ENCODE assay signal across 2 cellular contexts in the genomic region with DNA sequence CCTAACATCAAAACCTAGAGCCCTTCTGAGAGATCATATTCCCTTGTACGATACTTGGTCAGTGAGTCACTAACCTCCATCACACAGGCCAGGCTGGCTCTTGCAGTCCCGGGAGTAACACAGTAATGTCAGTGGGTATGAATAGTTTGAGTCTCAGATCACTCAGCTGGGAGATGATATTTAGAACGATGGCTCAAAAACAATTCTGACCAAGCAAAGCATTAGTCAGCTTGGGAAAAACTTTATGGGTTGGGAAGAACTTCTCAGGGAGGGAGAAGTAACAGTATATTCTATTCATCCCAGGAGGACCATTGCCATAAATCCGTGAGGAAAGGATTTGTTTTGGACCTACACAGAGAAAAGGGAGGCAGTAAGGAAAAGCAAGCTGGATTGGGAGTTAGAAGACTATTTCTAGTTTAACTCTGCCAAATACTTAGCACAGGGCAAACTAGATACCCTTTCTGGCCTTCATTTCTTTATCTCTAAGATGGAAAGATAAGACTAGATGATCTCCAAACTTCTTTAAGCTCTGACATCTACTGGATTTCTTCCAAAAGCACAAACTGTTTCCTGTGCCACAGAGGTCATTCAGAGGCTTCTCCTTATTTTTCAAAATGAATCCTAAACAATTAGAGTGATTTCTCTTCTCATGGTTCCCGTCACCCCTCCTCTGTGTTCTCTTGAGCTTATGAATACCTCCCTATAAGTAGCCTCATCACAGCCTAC.
TF ChIP-seq lines count a peak whose summit lies in the region.

No MANE protein-coding gene starts in this region.

TF ChIP-seq in liver, 16 proteins besides CTCF, POLR2A, EP300 and RAD21 (continued from another document):
- TF ChIP-seq NR2F2 (IDR thresholded peaks at IDR 0.05) = peak; percentile 61
TF ChIP-seq in liver: peak in this region for 2.

TF ChIP-seq in HepG2, 621 proteins besides CTCF, POLR2A, EP300 and RAD21 (continued from another document):
- TF ChIP-seq, protein P1, sequence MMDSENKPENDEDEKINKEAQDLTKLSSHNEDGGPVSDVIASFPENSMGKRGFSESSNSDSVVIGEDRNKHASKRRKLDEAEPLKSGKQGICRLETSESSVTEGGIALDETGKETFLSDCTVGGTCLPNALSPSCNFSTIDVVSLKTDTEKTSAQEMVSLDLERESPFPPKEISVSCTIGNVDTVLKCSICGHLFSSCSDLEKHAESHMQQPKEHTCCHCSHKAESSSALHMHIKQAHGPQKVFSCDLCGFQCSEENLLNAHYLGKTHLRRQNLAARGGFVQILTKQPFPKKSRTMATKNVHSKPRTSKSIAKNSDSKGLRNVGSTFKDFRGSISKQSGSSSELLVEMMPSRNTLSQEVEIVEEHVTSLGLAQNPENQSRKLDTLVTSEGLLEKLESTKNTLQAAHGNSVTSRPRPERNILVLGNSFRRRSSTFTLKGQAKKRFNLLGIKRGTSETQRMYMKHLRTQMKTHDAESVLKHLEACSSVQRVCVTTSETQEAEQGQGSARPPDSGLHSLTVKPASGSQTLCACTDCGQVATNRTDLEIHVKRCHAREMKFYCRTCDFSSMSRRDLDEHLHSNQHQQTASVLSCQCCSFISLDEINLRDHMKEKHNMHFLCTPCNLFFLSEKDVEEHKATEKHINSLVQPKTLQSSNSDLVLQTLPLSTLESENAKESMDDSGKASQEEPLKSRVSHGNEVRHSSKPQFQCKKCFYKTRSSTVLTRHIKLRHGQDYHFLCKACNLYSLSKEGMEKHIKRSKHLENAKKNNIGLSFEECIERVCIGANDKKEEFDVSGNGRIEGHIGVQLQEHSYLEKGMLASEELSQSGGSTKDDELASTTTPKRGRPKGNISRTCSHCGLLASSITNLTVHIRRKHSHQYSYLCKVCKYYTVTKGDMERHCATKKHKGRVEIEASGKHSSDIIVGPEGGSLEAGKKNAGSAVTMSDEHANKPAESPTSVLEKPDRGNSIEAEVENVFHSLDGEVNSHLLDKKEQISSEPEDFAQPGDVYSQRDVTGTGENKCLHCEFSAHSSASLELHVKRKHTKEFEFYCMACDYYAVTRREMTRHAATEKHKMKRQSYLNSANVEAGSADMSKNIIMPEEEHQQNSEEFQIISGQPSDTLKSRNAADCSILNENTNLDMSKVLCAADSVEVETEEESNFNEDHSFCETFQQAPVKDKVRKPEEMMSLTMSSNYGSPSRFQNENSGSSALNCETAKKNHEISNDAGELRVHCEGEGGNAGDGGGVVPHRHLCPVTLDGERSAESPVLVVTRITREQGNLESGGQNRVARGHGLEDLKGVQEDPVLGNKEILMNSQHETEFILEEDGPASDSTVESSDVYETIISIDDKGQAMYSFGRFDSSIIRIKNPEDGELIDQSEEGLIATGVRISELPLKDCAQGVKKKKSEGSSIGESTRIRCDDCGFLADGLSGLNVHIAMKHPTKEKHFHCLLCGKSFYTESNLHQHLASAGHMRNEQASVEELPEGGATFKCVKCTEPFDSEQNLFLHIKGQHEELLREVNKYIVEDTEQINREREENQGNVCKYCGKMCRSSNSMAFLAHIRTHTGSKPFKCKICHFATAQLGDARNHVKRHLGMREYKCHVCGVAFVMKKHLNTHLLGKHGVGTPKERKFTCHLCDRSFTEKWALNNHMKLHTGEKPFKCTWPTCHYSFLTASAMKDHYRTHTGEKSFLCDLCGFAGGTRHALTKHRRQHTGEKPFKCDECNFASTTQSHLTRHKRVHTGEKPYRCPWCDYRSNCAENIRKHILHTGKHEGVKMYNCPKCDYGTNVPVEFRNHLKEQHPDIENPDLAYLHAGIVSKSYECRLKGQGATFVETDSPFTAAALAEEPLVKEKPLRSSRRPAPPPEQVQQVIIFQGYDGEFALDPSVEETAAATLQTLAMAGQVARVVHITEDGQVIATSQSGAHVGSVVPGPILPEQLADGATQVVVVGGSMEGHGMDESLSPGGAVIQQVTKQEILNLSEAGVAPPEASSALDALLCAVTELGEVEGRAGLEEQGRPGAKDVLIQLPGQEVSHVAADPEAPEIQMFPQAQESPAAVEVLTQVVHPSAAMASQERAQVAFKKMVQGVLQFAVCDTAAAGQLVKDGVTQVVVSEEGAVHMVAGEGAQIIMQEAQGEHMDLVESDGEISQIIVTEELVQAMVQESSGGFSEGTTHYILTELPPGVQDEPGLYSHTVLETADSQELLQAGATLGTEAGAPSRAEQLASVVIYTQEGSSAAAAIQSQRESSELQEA (CRISPR knock-in tag; IDR thresholded peaks at IDR 0.05; ENCODE audit: not compliant biosample characterization) = no peak
- TF ChIP-seq KLF11 (CRISPR knock-in tag; IDR thresholded peaks at IDR 0.05) (no peak), ZSCAN29 (CRISPR knock-in tag; conservative IDR thresholded peaks at IDR 0.05) (no peak), ERF (CRISPR knock-in tag; IDR thresholded peaks at IDR 0.05) (no peak), SALL2 (CRISPR knock-in tag; IDR thresholded peaks at IDR 0.05) (no peak), HNRNPUL1 (IDR thresholded peaks at IDR 0.05; ENCODE audit: low read depth, low read length) (no peak), ZNF567 (CRISPR knock-in tag; IDR thresholded peaks at IDR 0.05; ENCODE audit: borderline replicate concordance) (no peak)
- TF ChIP-seq, protein P2, sequence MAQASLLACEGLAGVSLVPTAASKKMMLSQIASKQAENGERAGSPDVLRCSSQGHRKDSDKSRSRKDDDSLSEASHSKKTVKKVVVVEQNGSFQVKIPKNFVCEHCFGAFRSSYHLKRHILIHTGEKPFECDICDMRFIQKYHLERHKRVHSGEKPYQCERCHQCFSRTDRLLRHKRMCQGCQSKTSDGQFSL (CRISPR knock-in tag; IDR thresholded peaks at IDR 0.05) = no peak
- TF ChIP-seq, protein P3, sequence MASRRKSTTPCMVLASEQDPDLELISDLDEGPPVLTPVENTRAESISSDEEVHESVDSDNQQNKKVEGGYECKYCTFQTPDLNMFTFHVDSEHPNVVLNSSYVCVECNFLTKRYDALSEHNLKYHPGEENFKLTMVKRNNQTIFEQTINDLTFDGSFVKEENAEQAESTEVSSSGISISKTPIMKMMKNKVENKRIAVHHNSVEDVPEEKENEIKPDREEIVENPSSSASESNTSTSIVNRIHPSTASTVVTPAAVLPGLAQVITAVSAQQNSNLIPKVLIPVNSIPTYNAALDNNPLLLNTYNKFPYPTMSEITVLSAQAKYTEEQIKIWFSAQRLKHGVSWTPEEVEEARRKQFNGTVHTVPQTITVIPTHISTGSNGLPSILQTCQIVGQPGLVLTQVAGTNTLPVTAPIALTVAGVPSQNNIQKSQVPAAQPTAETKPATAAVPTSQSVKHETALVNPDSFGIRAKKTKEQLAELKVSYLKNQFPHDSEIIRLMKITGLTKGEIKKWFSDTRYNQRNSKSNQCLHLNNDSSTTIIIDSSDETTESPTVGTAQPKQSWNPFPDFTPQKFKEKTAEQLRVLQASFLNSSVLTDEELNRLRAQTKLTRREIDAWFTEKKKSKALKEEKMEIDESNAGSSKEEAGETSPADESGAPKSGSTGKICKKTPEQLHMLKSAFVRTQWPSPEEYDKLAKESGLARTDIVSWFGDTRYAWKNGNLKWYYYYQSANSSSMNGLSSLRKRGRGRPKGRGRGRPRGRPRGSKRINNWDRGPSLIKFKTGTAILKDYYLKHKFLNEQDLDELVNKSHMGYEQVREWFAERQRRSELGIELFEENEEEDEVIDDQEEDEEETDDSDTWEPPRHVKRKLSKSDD (CRISPR knock-in tag; IDR thresholded peaks at IDR 0.05; ENCODE audit: low read depth) = no peak
